Comparison of ENCODE assay signal across 8 cellular contexts in genomic region chr14:51653096-51653814, GRCh38. TPM values are rescaled to one million over a fixed set of nuclear protein-coding genes. Genes with fewer than 3 reads are reported as not detected.
DNase-seq lines count a peak whose midpoint lies in the region; ATAC-seq lines count a peak whose summit lies in the region.

No MANE protein-coding gene starts in this region.

- no peak overlapping the region for H3K27ac ChIP-seq in urinary bladder (ENCODE audit: low read depth)

- POLR2A ChIA-PET in activated CD4-positive, alpha-beta T cell treated with anti-CD3 and anti-CD28 coated beads, Interleukin-2, amount 10 ng/mL, durations not matched to agents 7 days and 5 days (lab: Charles Lee): no interaction called here

- H3K27ac Mint-ChIP-seq in activated CD4-positive, alpha-beta T cell treated with anti-CD3 and anti-CD28 coated beads, Interleukin-2, amount 10 ng/mL, durations not matched to agents 7 days and 5 days: peak overlapping the region; percentile 28

- no peaks in the 10 kb centered on the region for H3K36me3 Mint-ChIP-seq in activated CD4-positive, alpha-beta T cell treated with anti-CD3 and anti-CD28 coated beads, Interleukin-2, amount 10 ng/mL, durations not matched to agents 7 days and 5 days (ENCODE audit: low read depth)

- WGBS in urinary bladder: 3% methylated on average over 6 of the region's 6 CpGs

- ATAC-seq in GM18519 (IDR thresholded peaks at IDR 0.05; ENCODE audit: low FRiP score, unreplicated experiment): no peak

- H3K9me3 Mint-ChIP-seq in activated CD4-positive, alpha-beta T cell treated with anti-CD3 and anti-CD28 coated beads, Interleukin-2, amount 10 ng/mL, durations not matched to agents 7 days and 5 days: no peaks in the 10 kb centered on the region

- H3K36me3 ChIP-seq in urinary bladder (ENCODE audit: insufficient read depth): no peaks in the 10 kb centered on the region

- peak overlapping the region; percentile 82 for H3K4me3 Mint-ChIP-seq in activated CD4-positive, alpha-beta T cell treated with anti-CD3 and anti-CD28 coated beads, Interleukin-2, amount 10 ng/mL, durations not matched to agents 7 days and 5 days

- H3K4me1 ChIP-seq in urinary bladder (ENCODE audit: insufficient read depth): no peaks in the 10 kb centered on the region

- H3K4me3 ChIP-seq in urinary bladder (ENCODE audit: low read depth, low read length): peak overlapping the region; percentile 84

- H3K27me3 Mint-ChIP-seq in activated CD4-positive, alpha-beta T cell treated with anti-CD3 and anti-CD28 coated beads, Interleukin-2, amount 10 ng/mL, durations not matched to agents 7 days and 5 days: peaks cover 11% of the 10 kb centered on the region

- peaks cover 30% of the 10 kb centered on the region for H3K4me1 Mint-ChIP-seq in activated CD4-positive, alpha-beta T cell treated with anti-CD3 and anti-CD28 coated beads, Interleukin-2, amount 10 ng/mL, durations not matched to agents 7 days and 5 days

- CTCF ChIA-PET in activated CD4-positive, alpha-beta T cell treated with anti-CD3 and anti-CD28 coated beads, Interleukin-2, amount 10 ng/mL, durations not matched to agents 7 days and 5 days (lab: Charles Lee): interaction anchor here (0.6 to 1.9 kb wide), 9 partner anchors 10 to 783 kb away, joined by 3 to 9 read pairs (median 4); no protein-coding TSS in a partner anchor

- peak; percentile 14 for DNase-seq in activated CD4-positive, alpha-beta T cell treated with anti-CD3 and anti-CD28 coated beads, Interleukin-2, amount 10 ng/mL, durations not matched to agents 7 days and 5 days
- DNase-seq in activated CD4-positive, alpha-beta T cell treated with anti-CD3 and anti-CD28 coated beads, Interleukin-2, amount 50 U/mL, for 4 hours: no peak
- DNase-seq in NCI-H69 (lab: John Stamatoyannopoulos, UW): peak; percentile 82
- DNase-seq in cerebellar cortex (ENCODE audit: low spot score): peak; percentile 30
- DNase-seq in medulla oblongata (ENCODE audit: extremely low spot score): peak; percentile 68
- no peak for DNase-seq in NCI-H187 (lab: John Stamatoyannopoulos, UW)

RNA-seq across cellular contexts. Expression of gene FRMD6, which starts 1.5 kb away (rescaled TPM):
- 1 to 10 TPM; 3.3 to 4.1 TPM for total RNA-seq in activated CD4-positive, alpha-beta T cell treated with anti-CD3 and anti-CD28 coated beads, Interleukin-2, amount 10 ng/mL, durations not matched to agents 7 days and 5 days
- 133 TPM for total RNA-seq in urinary bladder
- polyA plus RNA-seq in urinary bladder: 34.6 TPM

Comparison
In these comparisons a context has a peak if more than half of its experiments do, and no peak if none do; other contexts are left out.
1. DNase-seq: peak in activated CD4-positive, alpha-beta T cell treated with anti-CD3 and anti-CD28 coated beads, Interleukin-2, amount 10 ng/mL, durations not matched to agents 7 days and 5 days (single experiment), NCI-H69 (single experiment), cerebellar cortex (single experiment) and medulla oblongata (single experiment); none in activated CD4-positive, alpha-beta T cell treated with anti-CD3 and anti-CD28 coated beads, Interleukin-2, amount 50 U/mL, for 4 hours (0 of 2) and NCI-H187 (0 of 2).
2. RNA of gene FRMD6, which starts 1.5 kb away (total RNA-seq): 133 TPM in urinary bladder (single experiment); 3.3 to 4.1 TPM in activated CD4-positive, alpha-beta T cell treated with anti-CD3 and anti-CD28 coated beads, Interleukin-2, amount 10 ng/mL, durations not matched to agents 7 days and 5 days; every median in the first group is over 10 times any median in the second.